Comparison of ENCODE assay signal across 8 cellular contexts in the genomic region with DNA sequence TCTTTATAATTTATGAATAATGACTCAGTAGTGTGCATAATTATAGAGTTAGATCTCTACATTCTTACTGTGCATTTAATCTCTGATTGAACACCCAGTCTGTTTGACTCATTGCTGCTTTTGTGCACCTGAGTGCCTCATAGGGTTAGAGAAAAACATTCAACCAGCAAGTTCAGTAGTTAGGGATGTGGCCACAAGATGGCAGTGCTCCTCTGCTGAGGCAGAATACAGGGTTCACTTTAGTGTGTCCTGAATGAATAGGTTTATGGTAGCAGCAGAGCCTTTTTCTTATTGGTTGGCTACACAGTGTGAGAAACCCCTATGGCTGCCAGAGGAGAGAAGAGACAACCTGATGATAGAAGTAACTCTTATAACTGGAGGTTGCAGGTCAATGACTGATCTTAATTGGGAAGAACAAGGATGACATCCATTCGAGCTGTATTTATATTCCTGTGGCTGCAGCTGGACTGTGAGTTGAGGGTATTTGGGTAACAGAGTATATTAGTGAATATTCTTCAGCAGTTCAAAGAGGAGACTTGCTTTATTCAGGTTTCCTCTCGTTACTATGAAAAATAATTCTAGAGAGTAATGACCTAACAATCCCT.
DNase-seq lines count a peak whose midpoint lies in the region; ATAC-seq lines count a peak whose summit lies in the region.

No MANE protein-coding gene starts in this region.

- no peak overlapping the region for H3K18ac ChIP-seq in mesendoderm (ENCODE audit: low read length)

- H3K36me3 ChIP-seq in mesendoderm (ENCODE audit: control insufficient read depth, insufficient read depth, low read length), result no peaks in the 10 kb centered on the region

- H3K4me2 ChIP-seq in mesendoderm (ENCODE audit: low read length), result no peak overlapping the region

- no peak overlapping the region for H2BK5ac ChIP-seq in mesendoderm (ENCODE audit: low read length)

- H4K8ac ChIP-seq in mesendoderm (ENCODE audit: low read depth, low read length), result no peak overlapping the region

- H3K56ac ChIP-seq in mesendoderm (ENCODE audit: low read length), result no peak overlapping the region

- DNase-seq in DMS53 (lab: John Stamatoyannopoulos, UW) (peak; percentile 69), NCI-H1694 treated with DMSO at 0.1 percent for 48 hours (lab: John Stamatoyannopoulos, UW) (peak; percentile 30), cerebellum (ENCODE audit: low spot score) (peak; percentile 1), mesendoderm (peak; percentile 77)
- peak; percentile 66 for DNase-seq in activated CD4-positive, alpha-beta T cell treated with anti-CD3 and anti-CD28 coated beads for 1 hour
- peak; percentile 85 for DNase-seq in stimulated activated CD8-positive, alpha-beta memory T cell treated with anti-CD3 and anti-CD28 coated beads, Interleukin-4, amount 100 ng/mL, for 48 hours

- no peaks in the 10 kb centered on the region for H3K27me3 ChIP-seq in mesendoderm (ENCODE audit: insufficient read depth, low read length, poor library complexity)

- no peaks in the 10 kb centered on the region for H3K4me1 ChIP-seq in mesendoderm (ENCODE audit: control insufficient read depth, low read depth, low read length)

- H3K79me2 ChIP-seq in mesendoderm (ENCODE audit: control insufficient read depth, insufficient read depth, low read length), result no peaks in the 10 kb centered on the region

- no peak overlapping the region for H2AK5ac ChIP-seq in mesendoderm (ENCODE audit: low read length)

- H2BK15ac ChIP-seq in mesendoderm (replicated peaks; ENCODE audit: low read depth), result no peak overlapping the region

- H3K23ac ChIP-seq in mesendoderm (ENCODE audit: low read length), result no peak overlapping the region

- no peak overlapping the region for H4K5ac ChIP-seq in mesendoderm (ENCODE audit: low read length)

- no peak overlapping the region for H3K27ac ChIP-seq in mesendoderm (ENCODE audit: low read depth, low read length)

- no peak overlapping the region for H3K4ac ChIP-seq in mesendoderm (ENCODE audit: low read depth, low read length)

- WGBS in mesendoderm (ENCODE audit: extremely low coverage, insufficient coverage, low lambda C conversion rate), result no CpG with 5 or more reads among the region's 2 CpGs

- H2BK120ac ChIP-seq in mesendoderm (ENCODE audit: low read depth, low read length), result no peak overlapping the region

- H3K79me1 ChIP-seq in mesendoderm (ENCODE audit: low read length), result no peaks in the 10 kb centered on the region

- peak; percentile 74 for ATAC-seq in GM21723 (IDR thresholded peaks at IDR 0.05; ENCODE audit: unreplicated experiment)
- no peak for ATAC-seq in HG03521 (IDR thresholded peaks at IDR 0.05; ENCODE audit: unreplicated experiment)

- no peak overlapping the region for H3K9ac ChIP-seq in mesendoderm (ENCODE audit: low read length)

- H3K4me3 ChIP-seq in mesendoderm (ENCODE audit: low read length), result no peak overlapping the region

Comparison
In these comparisons a context has a peak if more than half of its experiments do, and no peak if none do; other contexts are left out.
1. DNase-seq: peak in every context shown above with its lines; median percentile 85 in stimulated activated CD8-positive, alpha-beta memory T cell treated with anti-CD3 and anti-CD28 coated beads, Interleukin-4, amount 100 ng/mL, for 48 hours; 77 in mesendoderm; 69 in DMS53; 66 in activated CD4-positive, alpha-beta T cell treated with anti-CD3 and anti-CD28 coated beads for 1 hour; 30 in NCI-H1694 treated with DMSO at 0.1 percent for 48 hours; 1 in cerebellum.